Comparison of ENCODE assay signal across 2 cellular contexts in genomic region chr9:8784813-8785212, GRCh38.
TF ChIP-seq lines count a peak whose summit lies in the region.

No MANE protein-coding gene starts in this region.

TF ChIP-seq in GM23338, 12 proteins besides CTCF, POLR2A, EP300 and RAD21 (continued from another document):
- TF ChIP-seq ZNF462 (CRISPR knock-in tag; IDR thresholded peaks at IDR 0.05) = no peak
- no peak for TF ChIP-seq ZNF331 (CRISPR knock-in tag; IDR thresholded peaks at IDR 0.05; ENCODE audit: low read depth)
- no peak for TF ChIP-seq EZH2phosphoT487 (IDR thresholded peaks at IDR 0.05; ENCODE audit: unreplicated experiment)
- no peak for TF ChIP-seq JUNB (IDR thresholded peaks at IDR 0.05; ENCODE audit: unreplicated experiment)
- no peak for TF ChIP-seq CREB1 (CRISPR knock-in tag; IDR thresholded peaks at IDR 0.05; ENCODE audit: low read depth)
- no peak for TF ChIP-seq EZH2 (IDR thresholded peaks at IDR 0.05; ENCODE audit: low read depth, unreplicated experiment)
- TF ChIP-seq POLR2AphosphoS5 (IDR thresholded peaks at IDR 0.05; ENCODE audit: low read depth) = no peak
- no peak for TF ChIP-seq ZNF114 (CRISPR knock-in tag; IDR thresholded peaks at IDR 0.05)
- TF ChIP-seq ETS1 (IDR thresholded peaks at IDR 0.05) = no peak
- no peak for TF ChIP-seq STAT1 (IDR thresholded peaks at IDR 0.05; ENCODE audit: unreplicated experiment)
- no peak for TF ChIP-seq REST (IDR thresholded peaks at IDR 0.05; ENCODE audit: unreplicated experiment)
TF ChIP-seq in GM23338: peak in this region for 0.

TF ChIP-seq in SK-N-SH treated with all-trans-retinoic acid at 6 μM for 48 hours, 23 proteins besides CTCF, POLR2A, EP300 and RAD21 (continued from another document):
- TF ChIP-seq TSHZ2 (CRISPR knock-in tag; IDR thresholded peaks at IDR 0.05) (no peak), TOX (CRISPR knock-in tag; IDR thresholded peaks at IDR 0.05; ENCODE audit: borderline replicate concordance) (no peak), ARNTL (CRISPR knock-in tag; IDR thresholded peaks at IDR 0.05; ENCODE audit: borderline replicate concordance, low read depth) (no peak), ZFP30 (CRISPR knock-in tag; IDR thresholded peaks at IDR 0.05) (no peak), ZNF565 (CRISPR knock-in tag; conservative IDR thresholded peaks at IDR 0.05; ENCODE audit: low read depth) (no peak), ZFP3 (CRISPR knock-in tag; IDR thresholded peaks at IDR 0.05) (no peak), ISL1 (CRISPR knock-in tag; IDR thresholded peaks at IDR 0.05) (no peak), PPARA (CRISPR knock-in tag; IDR thresholded peaks at IDR 0.05; ENCODE audit: borderline replicate concordance) (no peak), GLIS3 (CRISPR knock-in tag; IDR thresholded peaks at IDR 0.05) (no peak), CREB5 (CRISPR knock-in tag; IDR thresholded peaks at IDR 0.05; ENCODE audit: low read depth) (no peak), ZNF70 (CRISPR knock-in tag; IDR thresholded peaks at IDR 0.05) (no peak), BACH2 (CRISPR knock-in tag; IDR thresholded peaks at IDR 0.05; ENCODE audit: borderline replicate concordance) (no peak), ESRRG (CRISPR knock-in tag; IDR thresholded peaks at IDR 0.05) (no peak), OSR1 (CRISPR knock-in tag; IDR thresholded peaks at IDR 0.05) (no peak)
